Comparison of ENCODE assay signal across 17 cellular contexts in genomic region chr15:99384992-99385669, GRCh38.
DNase-seq lines count a peak whose midpoint lies in the region; ATAC-seq, FAIRE-seq and TF ChIP-seq lines count a peak whose summit lies in the region.
"Had no signal": no experiment of that assay in that cellular context is flagged by ENCODE, and none has a peak within 500 bp of the region (broad histone marks: within the 10 kb centered on the region; RNA-seq: fewer than 3 reads in every experiment).

No MANE protein-coding gene starts in this region.

- no peak for TF ChIP-seq POLR2A in A549 (IDR thresholded peaks at IDR 0.05; ENCODE audit: low read length)
- TF ChIP-seq POLR2A in IMR-90 (IDR thresholded peaks at IDR 0.05; ENCODE audit: low read depth, low read length) = no peak

- H3K18ac ChIP-seq in IMR-90 (ENCODE audit: low read depth, low read length) = no peak overlapping the region; the same call in 1 of the 2 replicates

- CTCF ChIA-PET in A549 (lab: Yijun Ruan, JAX) = interaction anchor here (0.6 to 2.9 kb wide), 7 partner anchors 9 to 319 kb away, joined by 3 to 10 read pairs (median 4); no protein-coding TSS in a partner anchor
- CTCF ChIA-PET in IMR-90 (lab: Yijun Ruan, JAX) = interaction anchor here (0.7 to 1.2 kb wide), 3 partner anchors 11 to 378 kb away, joined by 3 to 6 read pairs (median 3); no protein-coding TSS in a partner anchor

- TF ChIP-seq CTCF in A549 (IDR thresholded peaks at IDR 0.05) (no peak), IMR-90 (conservative IDR thresholded peaks at IDR 0.05; ENCODE audit: low read depth, low read length) (no peak), brain microvascular endothelial cell (IDR thresholded peaks at IDR 0.05; ENCODE audit: low read depth, low read length, missing control alignments) (peak; percentile 48), smooth muscle cell (IDR thresholded peaks at IDR 0.05; ENCODE audit: borderline replicate concordance, insufficient read depth, poor library complexity, severe bottlenecking) (no peak)

- H3K56ac ChIP-seq in IMR-90 (ENCODE audit: extremely low read depth, insufficient read depth, low read length) = no peak overlapping the region

- H4K91ac ChIP-seq in IMR-90 (ENCODE audit: insufficient read depth, low read depth, low read length) = no peak overlapping the region

- H2BK20ac ChIP-seq in IMR-90 (ENCODE audit: low read depth, low read length) = no peak overlapping the region

- no peak for TF ChIP-seq RAD21 in A549 (conservative IDR thresholded peaks at IDR 0.05 in 1 of 2, IDR thresholded peaks at IDR 0.05 in 1 of 2)
- no peak for TF ChIP-seq RAD21 in IMR-90 (IDR thresholded peaks at IDR 0.05; ENCODE audit: low read length)

- H4K8ac ChIP-seq in IMR-90 (ENCODE audit: low read depth in 2 of 2, low read length in 2 of 2) = no peak overlapping the region

- H2BK120ac ChIP-seq in IMR-90 (ENCODE audit: low read depth, low read length) = no peak overlapping the region

- no TSS peak for BruUV-seq in IMR-90 (replicated peaks; lab: Mats Ljungman, UMichigan)

- FAIRE-seq in A549 (lab: Jason Lieb, UNC) = no peak
- FAIRE-seq: bronchial epithelial cell had no signal

- H3K9me1 ChIP-seq in IMR-90 (ENCODE audit: insufficient read depth, low read length) = peaks cover 3% of the 10 kb centered on the region; the same call in 1 of the 2 replicates

- no peak overlapping the region for H4K5ac ChIP-seq in IMR-90 (ENCODE audit: low read depth, low read length)

- H4K20me1 ChIP-seq in IMR-90 (ENCODE audit: insufficient read depth, low read length) = no peaks in the 10 kb centered on the region
- H4K20me1 ChIP-seq in smooth muscle cell (ENCODE audit: low read depth) = no peaks in the 10 kb centered on the region

- ATAC-seq in A549 (peak; percentile 74 to 85), IMR-90 (ENCODE audit: low read depth) (no peak), left lobe of liver (peak; percentile 18), HG02840 (IDR thresholded peaks at IDR 0.05; ENCODE audit: low FRiP score, unreplicated experiment) (no peak), HG02678 (IDR thresholded peaks at IDR 0.05; ENCODE audit: unreplicated experiment) (no peak)
- ATAC-seq: activated CD4-positive, CD25-positive, alpha-beta regulatory T cell treated with anti-CD3 and anti-CD28 coated beads, Interleukin-2, amount 50 U/mL, for 24 hours; activated T-helper 17 cell treated with anti-CD3 and anti-CD28 coated beads, Interleukin-2, amount 50 U/mL, for 72 hours had no signal

- H3K14ac ChIP-seq in IMR-90 (replicated peaks; ENCODE audit: low read depth, low read length) = no peak overlapping the region

- no peak overlapping the region for H2BK15ac ChIP-seq in IMR-90 (ENCODE audit: low read depth, low read length)

- in situ Hi-C loops in IMR-90 (cut with MboI; ENCODE audit: low sequenced_read_pairs) = no loop called here
- in situ Hi-C loops in brain microvascular endothelial cell (cut with HindIII; ENCODE audit: low pct_ligation_motif_present, low sequenced_read_pairs) = no loop called here

- H3K27me3 ChIP-seq in IMR-90 (ENCODE audit: control insufficient read depth, insufficient read depth, low read length) = no peaks in the 10 kb centered on the region
- no peaks in the 10 kb centered on the region for H3K27me3 ChIP-seq in brain microvascular endothelial cell (replicated peaks)
- H3K27me3 ChIP-seq in smooth muscle cell (ENCODE audit: low read depth) = no peaks in the 10 kb centered on the region
- H3K27me3 ChIP-seq: esophagus squamous epithelium had no signal

- no peak for TF ChIP-seq EP300 in A549 (IDR thresholded peaks at IDR 0.05)

- H3K4me2 ChIP-seq in A549 = peak overlapping the region; percentile 43
- H3K4me2 ChIP-seq in IMR-90 (ENCODE audit: low read depth, low read length) = no peak overlapping the region
- H3K4me2 ChIP-seq in smooth muscle cell = no peak overlapping the region

- H2BK5ac ChIP-seq in IMR-90 (ENCODE audit: low read depth, low read length, poor library complexity, severe bottlenecking) = no peak overlapping the region

- H3K4me3 ChIP-seq in A549 = no peak overlapping the region
- H3K4me3 ChIP-seq in IMR-90 (ENCODE audit: insufficient read depth, low read depth, low read length) = no peak overlapping the region
- H3K4me3 ChIP-seq in brain microvascular endothelial cell (ENCODE audit: low read depth, low read length) = no peak overlapping the region
- no peak overlapping the region for H3K4me3 ChIP-seq in smooth muscle cell
- H3K4me3 ChIP-seq: esophagus squamous epithelium had no signal

- no peak overlapping the region for H3K23ac ChIP-seq in IMR-90 (ENCODE audit: low read depth, low read length)

- no peak overlapping the region for H2AK5ac ChIP-seq in IMR-90 (ENCODE audit: low read depth, low read length)

- WGBS in A549 (ENCODE audit: missing lambda C conversion rate) = 68% methylated on average over 7 of the region's 7 CpGs
- WGBS in IMR-90 (ENCODE audit: extremely low coverage in 2 of 2, insufficient read length in 1 of 2), 2 experiments = no CpG with 5 or more reads among the region's 7 CpGs
- 93% methylated on average over 7 of the region's 7 CpGs for WGBS in smooth muscle cell (ENCODE audit: low lambda C conversion rate)

- H2AK9ac ChIP-seq in IMR-90 (replicated peaks; ENCODE audit: low read depth, low read length, poor library complexity) = peak overlapping the region; percentile 72

- no peak overlapping the region for H3K9ac ChIP-seq in IMR-90 (ENCODE audit: low read depth, low read length)
- H3K9ac ChIP-seq in smooth muscle cell (ENCODE audit: low read depth) = no peak overlapping the region

- no peaks in the 10 kb centered on the region for H3K79me1 ChIP-seq in IMR-90 (ENCODE audit: low read depth in 1 of 2, low read length in 2 of 2)

- H3K36me3 ChIP-seq in IMR-90 (ENCODE audit: control insufficient read depth, insufficient read depth, low read length) = no peaks in the 10 kb centered on the region
- no peaks in the 10 kb centered on the region for H3K36me3 ChIP-seq in brain microvascular endothelial cell (replicated peaks)
- no peaks in the 10 kb centered on the region for H3K36me3 ChIP-seq in smooth muscle cell (ENCODE audit: low read depth)

- H3K79me2 ChIP-seq in smooth muscle cell (ENCODE audit: low read depth) = no peaks in the 10 kb centered on the region

- no peak overlapping the region for H3K4ac ChIP-seq in IMR-90 (ENCODE audit: low read depth, low read length)

- H3F3A ChIP-seq in smooth muscle cell (ENCODE audit: low read depth) = no peaks in the 10 kb centered on the region

- no peak overlapping the region for H2AFZ ChIP-seq in IMR-90 (replicated peaks; ENCODE audit: low read length, poor library complexity)
- no peak overlapping the region for H2AFZ ChIP-seq in smooth muscle cell (ENCODE audit: low read depth)

- H3K27ac ChIP-seq in A549 (peak overlapping the region; percentile 18 to 58; a peak in 4 of 6 replicates), IMR-90 (ENCODE audit: insufficient read depth, low read length) (no peak overlapping the region), brain microvascular endothelial cell (no peak overlapping the region), smooth muscle cell (ENCODE audit: low read depth) (no peak overlapping the region)
- H3K27ac ChIP-seq: HL-60 had no signal

- DNase-seq in A549 (ENCODE audit: low read depth in 1 of 2, low spot score in 1 of 2) (no peak), IMR-90 (no peak), brain microvascular endothelial cell (no peak), left lobe of liver (ENCODE audit: low spot score) (no peak), smooth muscle cell (lab: John Stamatoyannopoulos, UW; ENCODE audit: unreplicated experiment) (no peak), HT-29 (ENCODE audit: low spot score) (no peak)
- DNase-seq: esophagus squamous epithelium; NCI-H1417 treated with DMSO at 0.1 percent for 48 hours; NCI-H526; stimulated activated CD4-positive, alpha-beta T cell treated with anti-CD3 and anti-CD28 coated beads, Interleukin-12 subunit alpha, Interleukin-12 subunit beta, amount 100 ng/mL, for 4 hours; stimulated activated CD8-positive, alpha-beta memory T cell treated with anti-CD3 and anti-CD28 coated beads, Interleukin-4, amount 100 ng/mL, for 48 hours had no signal

- intact Hi-C loops in IMR-90 (cut with micrococcal nuclease) = no loop called here

- POLR2A ChIA-PET in A549 (lab: Yijun Ruan, JAX) = no interaction called here
- POLR2A ChIA-PET in IMR-90 (lab: Charles Lee; ENCODE audit: unreplicated experiment) = no interaction called here

- H3K4me1 ChIP-seq in A549 (peaks cover 22% of the 10 kb centered on the region), IMR-90 (ENCODE audit: control insufficient read depth, insufficient read depth, low read length) (peaks cover 8% of the 10 kb centered on the region), smooth muscle cell (ENCODE audit: low read depth) (no peaks in the 10 kb centered on the region)

- dilution Hi-C loops in IMR-90 (cut with HindIII; ENCODE audit: low sequenced_read_pairs, unreplicated experiment) = no loop called here

- H3K9me3 ChIP-seq in A549 (peaks cover 9% of the 10 kb centered on the region; the same call in 1 of the 3 replicates), IMR-90 (ENCODE audit: control insufficient read depth, insufficient read depth, low read length) (no peaks in the 10 kb centered on the region), smooth muscle cell (replicated peaks; ENCODE audit: low read depth) (no peaks in the 10 kb centered on the region)
- H3K9me3 ChIP-seq: esophagus squamous epithelium had no signal

TF ChIP-seq in A549, 52 proteins besides CTCF, POLR2A, EP300 and RAD21 (continues in another document):
- TF ChIP-seq FOSL2 (IDR thresholded peaks at IDR 0.05) (no peak), FOSL2 (CRISPR knock-in tag; IDR thresholded peaks at IDR 0.05) (peak; percentile 48; the same call in 1 of the 2 replicates)

TF ChIP-seq in IMR-90, 13 proteins besides CTCF, POLR2A, EP300 and RAD21:
- no peak for TF ChIP-seq NFE2L2 (IDR thresholded peaks at IDR 0.05; ENCODE audit: low read depth, low read length)
- TF ChIP-seq BHLHE40 (IDR thresholded peaks at IDR 0.05; ENCODE audit: low read depth, low read length) = no peak
- no peak for TF ChIP-seq MAZ (IDR thresholded peaks at IDR 0.05; ENCODE audit: borderline replicate concordance, low read depth, low read length)
- TF ChIP-seq CEBPB (IDR thresholded peaks at IDR 0.05; ENCODE audit: low read depth, low read length) = no peak
- TF ChIP-seq SMC3 (IDR thresholded peaks at IDR 0.05; ENCODE audit: low read depth, low read length) = no peak
- TF ChIP-seq RFX5 (IDR thresholded peaks at IDR 0.05; ENCODE audit: low read depth, low read length) = no peak
- no peak for TF ChIP-seq MAFK (IDR thresholded peaks at IDR 0.05; ENCODE audit: low read depth, low read length)

Comparison
In these comparisons a context has a peak if more than half of its experiments do, and no peak if none do; other contexts are left out.
1. ATAC-seq: peak in A549 (2 of 2) and left lobe of liver (single experiment); none in IMR-90 (single experiment), HG02840 (single experiment) and HG02678 (single experiment).
2. H3K27ac ChIP-seq: peak in A549 (2 of 2); none in IMR-90 (single experiment), brain microvascular endothelial cell (single experiment) and smooth muscle cell (single experiment).